Comparison of ENCODE assay signal across 8 cellular contexts in the genomic region with DNA sequence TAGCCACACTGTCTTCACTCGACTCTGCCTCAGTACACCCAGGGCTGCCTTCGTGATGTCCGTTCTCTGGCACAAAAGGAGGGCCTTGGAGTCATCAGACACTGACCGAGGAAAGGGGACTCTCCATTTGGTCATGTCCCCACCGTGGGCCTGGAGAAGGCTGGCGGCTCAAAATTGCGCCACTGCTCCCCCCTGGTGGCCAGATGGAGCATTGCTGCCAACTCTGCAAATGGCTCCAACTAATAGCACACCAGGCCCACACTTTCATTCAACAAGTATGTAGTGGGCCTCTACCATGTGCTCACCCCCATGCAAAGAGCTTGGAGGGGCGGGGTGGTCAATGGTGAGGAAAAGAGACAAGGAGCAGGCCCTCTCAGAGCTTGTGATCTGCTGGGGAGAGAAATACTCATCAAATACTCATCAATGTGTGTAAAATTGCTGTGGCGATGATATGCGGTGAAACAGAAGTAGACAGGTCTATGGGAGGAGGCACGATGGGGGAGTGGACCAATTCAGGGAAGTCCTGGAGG. TPM values are rescaled to one million over a fixed set of nuclear protein-coding genes. Genes with fewer than 3 reads are reported as not detected.
DNase-seq lines count a peak whose midpoint lies in the region; ATAC-seq, FAIRE-seq and TF ChIP-seq lines count a peak whose summit lies in the region.

No MANE protein-coding gene starts in this region.

- H3K4me1 ChIP-seq in mammary epithelial cell (ENCODE audit: insufficient read depth, low read length) (peaks cover 5% of the 10 kb centered on the region), kidney (ENCODE audit: control insufficient read depth in 1 of 2, insufficient read depth in 1 of 2, low read depth in 1 of 2, low read length in 2 of 2) (peaks cover 2 to 5% of the 10 kb centered on the region in 2 donors)

- no peaks in the 10 kb centered on the region for H3K36me3 ChIP-seq in mammary epithelial cell (ENCODE audit: insufficient read depth, low read length)
- no peaks in the 10 kb centered on the region for H3K36me3 ChIP-seq in kidney (ENCODE audit: control insufficient read depth in 1 of 2, insufficient read depth in 2 of 2, low read length in 2 of 2)

- no peak for FAIRE-seq in kidney (lab: Jason Lieb, UNC)

- intact Hi-C loops in mammary epithelial cell (cut with micrococcal nuclease) (loop anchor here (1.0 to 5.0 kb wide), 4 partner anchors 22 to 208 kb away; no protein-coding TSS in a partner anchor), kidney (cut with DNase I) (loop anchor here (5.0 to 10.0 kb wide), 2 partner anchors 73 to 120 kb away; a partner anchor contains a TSS)

- ATAC-seq in GM19324 (IDR thresholded peaks at IDR 0.05; ENCODE audit: low FRiP score, unreplicated experiment), result no peak

- H3K27ac ChIP-seq in mammary epithelial cell (ENCODE audit: insufficient read depth, low read depth, low read length) (no peak overlapping the region), kidney (ENCODE audit: low read depth in 2 of 2, low read length in 2 of 2) (no peak overlapping the region)

- CTCF ChIA-PET in mammary epithelial cell (lab: Charles Lee; ENCODE audit: low non-redundant PET), result no interaction called here

- H3K27me3 ChIP-seq in mammary epithelial cell (ENCODE audit: insufficient read depth, low read length), result peaks cover 18% of the 10 kb centered on the region

- no peak overlapping the region for H3K4me2 ChIP-seq in mammary epithelial cell (ENCODE audit: insufficient read depth, low read depth, low read length)

- dilution Hi-C loops in mammary epithelial cell (cut with HindIII; ENCODE audit: low sequenced_read_pairs), result loop anchor here (5.0 kb wide), 1 partner anchor 47 kb away; no protein-coding TSS in a partner anchor

- H4K20me1 ChIP-seq in mammary epithelial cell (ENCODE audit: insufficient read depth, low read length), result no peaks in the 10 kb centered on the region

- 22% methylated on average over 10 of the region's 11 CpGs for WGBS in mammary epithelial cell (ENCODE audit: low coverage, missing lambda C conversion rate)

- no peaks in the 10 kb centered on the region for H3K79me2 ChIP-seq in mammary epithelial cell (ENCODE audit: insufficient read depth, low read length)

- peak; percentile 96 for TF ChIP-seq CTCF in WI38 (IDR thresholded peaks at IDR 0.05; ENCODE audit: low read depth, low read length)
- peak; percentile 96 for TF ChIP-seq CTCF in mammary epithelial cell (conservative IDR thresholded peaks at IDR 0.05 in 1 of 2, IDR thresholded peaks at IDR 0.05 in 1 of 2; ENCODE audit: extremely low read depth in 1 of 2, insufficient read depth in 1 of 2, low read depth in 1 of 2, low read length in 2 of 2)
- peak; percentile 98 for TF ChIP-seq CTCF in kidney (IDR thresholded peaks at IDR 0.05; ENCODE audit: borderline replicate concordance, extremely low read depth, insufficient read depth)

- in situ Hi-C loops in mammary epithelial cell (cut with MboI; ENCODE audit: low sequenced_read_pairs in 2 of 2), result loop anchor here (5.0 to 10.0 kb wide), 2 partner anchors 70 to 118 kb away; a partner anchor contains a TSS

- H3K4me3 ChIP-seq in WI38 (ENCODE audit: low read depth, low read length) (no peak overlapping the region), mammary epithelial cell (replicated peaks in 1 of 3; ENCODE audit: insufficient read depth in 1 of 3, low read depth in 2 of 3, low read length in 3 of 3) (no peak overlapping the region), kidney (ENCODE audit: low read length in 2 of 2) (no peak overlapping the region)

- BruUV-seq in mammary epithelial cell (replicated peaks; lab: Mats Ljungman, UMichigan), result no TSS peak

- no peaks in the 10 kb centered on the region for H3K9me3 ChIP-seq in mammary epithelial cell (replicated peaks; ENCODE audit: insufficient read depth, low read length)
- no peaks in the 10 kb centered on the region for H3K9me3 ChIP-seq in kidney (ENCODE audit: control insufficient read depth in 1 of 2, low read length in 2 of 2)

- no peak overlapping the region for H2AFZ ChIP-seq in mammary epithelial cell (ENCODE audit: low read depth, low read length)

- DNase-seq in NCI-H146 (lab: John Stamatoyannopoulos, UW), result peak; percentile 48
- no peak for DNase-seq in NCI-H146 treated with DMSO at 0.1 percent for 48 hours (lab: John Stamatoyannopoulos, UW; ENCODE audit: unreplicated experiment)
- peak; percentile 58 for DNase-seq in MV-4-11 (lab: John Stamatoyannopoulos, UW)
- DNase-seq in mammary epithelial cell, result peak; percentile 41
- DNase-seq in kidney, result no peak
- peak; percentile 46 for DNase-seq in stimulated activated CD4-positive, alpha-beta T cell treated with anti-CD3 and anti-CD28 coated beads, Interleukin-2, amount 100 ng/mL, for 4 hours (ENCODE audit: low read depth)

- no peak overlapping the region for H3K9ac ChIP-seq in mammary epithelial cell (ENCODE audit: insufficient read depth, low read length)
- no peak overlapping the region for H3K9ac ChIP-seq in kidney (ENCODE audit: low read length in 2 of 2)

RNA-seq across cellular contexts. Expression of a gene that starts 5.2 kb away (rescaled TPM):
- total RNA-seq in mammary epithelial cell (under 1 TPM; under 0.01 to 0.19 TPM), kidney (0.31 TPM)
- polyA plus RNA-seq in mammary epithelial cell (not detected), kidney (ENCODE audit: insufficient read depth, low read depth, low replicate concordance) (0.15 TPM)
- not detected for polyA minus RNA-seq in mammary epithelial cell

RNA-seq across cellular contexts. Expression of a gene that starts 7.9 kb away (rescaled TPM):
- total RNA-seq in mammary epithelial cell (10 to 100 TPM; 18.0 to 25.7 TPM), kidney (9.0 TPM)
- polyA plus RNA-seq in mammary epithelial cell (20.1 TPM), kidney (ENCODE audit: insufficient read depth, low read depth, low replicate concordance) (15.2 TPM)
- polyA minus RNA-seq in mammary epithelial cell, result 14.3 TPM

RNA-seq across cellular contexts. Expression of a gene that starts 28.5 kb away (rescaled TPM):
- total RNA-seq in mammary epithelial cell, result not detected
- not detected for polyA plus RNA-seq in mammary epithelial cell
- not detected for polyA minus RNA-seq in mammary epithelial cell
- not detected for total RNA-seq in kidney
- not detected for polyA plus RNA-seq in kidney (ENCODE audit: insufficient read depth, low read depth, low replicate concordance)

RNA-seq across cellular contexts. Expression of a gene that starts 58.1 kb away (rescaled TPM):
- total RNA-seq in mammary epithelial cell, result 1 to 10 TPM in 1 of 2 donors, under 1 TPM in 1; 0.17 to 1.1 TPM
- polyA plus RNA-seq in mammary epithelial cell, result 0.23 TPM
- polyA minus RNA-seq in mammary epithelial cell, result 1.7 TPM
- 0.22 TPM for total RNA-seq in kidney
- 0.17 TPM for polyA plus RNA-seq in kidney (ENCODE audit: insufficient read depth, low read depth, low replicate concordance)

RNA-seq across cellular contexts. Expression of a gene that starts 59.1 kb away (rescaled TPM):
- total RNA-seq in mammary epithelial cell, result under 1 TPM in 1 of 2 donors, not detected in 1; 0.28 TPM
- not detected for polyA plus RNA-seq in mammary epithelial cell
- polyA minus RNA-seq in mammary epithelial cell, result not detected
- not detected for total RNA-seq in kidney
- polyA plus RNA-seq in kidney (ENCODE audit: insufficient read depth, low read depth, low replicate concordance), result not detected

Comparison
In these comparisons a context has a peak if more than half of its experiments do, and no peak if none do; other contexts are left out.
1. DNase-seq: peak in NCI-H146 (single experiment), MV-4-11 (single experiment), mammary epithelial cell (single experiment) and stimulated activated CD4-positive, alpha-beta T cell treated with anti-CD3 and anti-CD28 coated beads, Interleukin-2, amount 100 ng/mL, for 4 hours (single experiment); none in NCI-H146 treated with DMSO at 0.1 percent for 48 hours (single experiment) and kidney (single experiment).
2. Peak in every context shown above with its lines, with median percentiles within 50 percentile points of each other: CTCF ChIP-seq.